ENCODE assay signal across 19 cellular contexts in genomic region chr5:163951069-163951468, GRCh38.
DNase-seq lines count a peak whose midpoint lies in the region; ATAC-seq, FAIRE-seq and TF ChIP-seq lines count a peak whose summit lies in the region.
"Had no signal": no experiment of that assay in that cellular context is flagged by ENCODE, and none has a peak within 500 bp of the region (broad histone marks: within the 10 kb centered on the region; RNA-seq: fewer than 3 reads in every experiment).

No MANE protein-coding gene starts in this region.

- no peak overlapping the region for H3K9ac ChIP-seq in kidney (ENCODE audit: low read length in 2 of 2)
- H3K9ac ChIP-seq: GM23248 had no signal

- no peaks in the 10 kb centered on the region for H3K27me3 ChIP-seq in heart left ventricle
- no peaks in the 10 kb centered on the region for H3K27me3 ChIP-seq in CD4-positive, alpha-beta memory T cell (ENCODE audit: insufficient read depth, low read length)

- H3K9me3 Mint-ChIP-seq in CD4-positive, alpha-beta memory T cell, result peaks cover 0 to 10% (median 5%) of the 10 kb centered on the region in 8 donors
- H3K9me3 Mint-ChIP-seq in activated CD4-positive, alpha-beta memory T cell treated with anti-CD3 and anti-CD28 coated beads, Interleukin-2, amount 10 ng/mL, durations not matched to agents 7 days and 5 days, result peaks cover 5% of the 10 kb centered on the region
- H3K9me3 Mint-ChIP-seq: CD4-positive, alpha-beta T cell had no signal

- H3K4me3 Mint-ChIP-seq in CD4-positive, alpha-beta memory T cell, result no peak overlapping the region
- no peak overlapping the region for H3K4me3 Mint-ChIP-seq in activated CD4-positive, alpha-beta memory T cell treated with anti-CD3 and anti-CD28 coated beads, Interleukin-2, amount 10 ng/mL, durations not matched to agents 7 days and 5 days
- H3K4me3 Mint-ChIP-seq: CD4-positive, alpha-beta T cell had no signal

- no peaks in the 10 kb centered on the region for H3K4me1 Mint-ChIP-seq in CD4-positive, alpha-beta memory T cell
- H3K4me1 Mint-ChIP-seq in activated CD4-positive, alpha-beta memory T cell treated with anti-CD3 and anti-CD28 coated beads, Interleukin-2, amount 10 ng/mL, durations not matched to agents 7 days and 5 days, result no peaks in the 10 kb centered on the region

- no peaks in the 10 kb centered on the region for H3K36me3 ChIP-seq in heart left ventricle
- H3K36me3 ChIP-seq in kidney (ENCODE audit: control insufficient read depth in 1 of 2, insufficient read depth in 2 of 2, low read length in 2 of 2), result no peaks in the 10 kb centered on the region
- no peaks in the 10 kb centered on the region for H3K36me3 ChIP-seq in CD4-positive, alpha-beta memory T cell (ENCODE audit: insufficient read depth, low read length)
- H3K36me3 ChIP-seq: HAP-1 had no signal

- no peaks in the 10 kb centered on the region for H3K36me3 Mint-ChIP-seq in CD4-positive, alpha-beta memory T cell
- H3K36me3 Mint-ChIP-seq in activated CD4-positive, alpha-beta memory T cell treated with anti-CD3 and anti-CD28 coated beads, Interleukin-2, amount 10 ng/mL, durations not matched to agents 7 days and 5 days (ENCODE audit: low read depth), result no peaks in the 10 kb centered on the region

- no peak for FAIRE-seq in kidney (lab: Jason Lieb, UNC)
- FAIRE-seq: A549, GM12892, GM18507 had no signal

- 27 to 46% (median 33%) methylated on average over 4 of the region's 4 CpGs for WGBS in heart left ventricle, 4 donors

- H3K27ac Mint-ChIP-seq in CD4-positive, alpha-beta memory T cell, result no peak overlapping the region
- H3K27ac Mint-ChIP-seq in activated CD4-positive, alpha-beta memory T cell treated with anti-CD3 and anti-CD28 coated beads, Interleukin-2, amount 10 ng/mL, durations not matched to agents 7 days and 5 days, result no peak overlapping the region
- H3K27ac Mint-ChIP-seq: CD4-positive, alpha-beta T cell had no signal

- no peaks in the 10 kb centered on the region for H3K27me3 Mint-ChIP-seq in CD4-positive, alpha-beta memory T cell
- H3K27me3 Mint-ChIP-seq in activated CD4-positive, alpha-beta memory T cell treated with anti-CD3 and anti-CD28 coated beads, Interleukin-2, amount 10 ng/mL, durations not matched to agents 7 days and 5 days, result no peaks in the 10 kb centered on the region
- H3K27me3 Mint-ChIP-seq: CD4-positive, alpha-beta T cell had no signal

- peak in 3 of 4 donors; percentile 27 to 73 (median 30) for ATAC-seq in heart left ventricle
- ATAC-seq: A549 had no signal

- no peak for TF ChIP-seq POLR2A in heart left ventricle (IDR thresholded peaks at IDR 0.05)

- POLR2A ChIA-PET in CD4-positive, alpha-beta memory T cell (lab: Charles Lee; ENCODE audit: partially characterized antibody), result no interaction called here
- POLR2A ChIA-PET in activated CD4-positive, alpha-beta memory T cell treated with anti-CD3 and anti-CD28 coated beads, Interleukin-2, amount 10 ng/mL, durations not matched to agents 7 days and 5 days (lab: Charles Lee), result no interaction called here

- H3K9me3 ChIP-seq in heart left ventricle (no peaks in the 10 kb centered on the region), kidney (ENCODE audit: control insufficient read depth in 1 of 2, low read length in 2 of 2) (no peaks in the 10 kb centered on the region)
- H3K9me3 ChIP-seq in CD4-positive, alpha-beta memory T cell (ENCODE audit: control insufficient read depth in 1 of 2, low read length in 2 of 2), result no peaks in the 10 kb centered on the region
- H3K9me3 ChIP-seq: A549, HAP-1 had no signal

- no peak overlapping the region for H3K4me3 ChIP-seq in heart left ventricle
- H3K4me3 ChIP-seq in cardiac fibroblast (replicated peaks in 1 of 2; ENCODE audit: low read depth in 2 of 2, low read length in 2 of 2), result no peak overlapping the region
- no peak overlapping the region for H3K4me3 ChIP-seq in kidney (ENCODE audit: low read length in 2 of 2)
- no peak overlapping the region for H3K4me3 ChIP-seq in CD4-positive, alpha-beta memory T cell (ENCODE audit: low read length in 2 of 2)
- H3K4me3 ChIP-seq: A549, GM23248, HAP-1 had no signal

- peak in 2 of 5 donors; percentile 33 to 38 for DNase-seq in heart left ventricle
- DNase-seq in cardiac septum (ENCODE audit: low spot score), result no peak
- DNase-seq in cardiac fibroblast (ENCODE audit: low read depth in 2 of 2), result peak; percentile 2 to 44
- DNase-seq in kidney, result peak; percentile 38
- peak; percentile 22 to 46 for DNase-seq in lung microvascular endothelial cell (ENCODE audit: low read depth in 2 of 2)
- no peak for DNase-seq in CD4-positive, alpha-beta memory T cell
- DNase-seq in activated CD4-positive, alpha-beta memory T cell treated with anti-CD3 and anti-CD28 coated beads, Interleukin-2, amount 10 ng/mL, durations not matched to agents 7 days and 5 days, result no peak
- DNase-seq: AML-193; CD4-positive, alpha-beta T cell; DMS153; DMS79; GDM1; GM23248 had no signal

- H3K4me1 ChIP-seq in heart left ventricle, result peaks cover 0 to 5% (median 0%) of the 10 kb centered on the region in 12 donors
- no peaks in the 10 kb centered on the region for H3K4me1 ChIP-seq in kidney (ENCODE audit: control insufficient read depth in 1 of 2, insufficient read depth in 1 of 2, low read depth in 1 of 2, low read length in 2 of 2)
- H3K4me1 ChIP-seq in CD4-positive, alpha-beta memory T cell (ENCODE audit: insufficient read depth, low read length), result no peaks in the 10 kb centered on the region
- H3K4me1 ChIP-seq: A549, HAP-1 had no signal

- CTCF ChIA-PET in CD4-positive, alpha-beta memory T cell (lab: Charles Lee; ENCODE audit: partially characterized antibody), result no interaction called here
- CTCF ChIA-PET in activated CD4-positive, alpha-beta memory T cell treated with anti-CD3 and anti-CD28 coated beads, Interleukin-2, amount 10 ng/mL, durations not matched to agents 7 days and 5 days (lab: Charles Lee), result no interaction called here

- intact Hi-C loops in heart left ventricle (cut with DNase I) (no loop called here), cardiac septum (cut with DNase I) (no loop called here), kidney (cut with DNase I) (no loop called here)
- intact Hi-C loops in CD4-positive, alpha-beta memory T cell (cut with micrococcal nuclease), result loop anchor here (5.0 kb wide), 1 partner anchor 1044 kb away; no protein-coding TSS in a partner anchor

- TF ChIP-seq CTCF in heart left ventricle (IDR thresholded peaks at IDR 0.05), result no peak
- TF ChIP-seq CTCF in cardiac fibroblast (IDR thresholded peaks at IDR 0.05; ENCODE audit: low read depth, low read length), result no peak
- TF ChIP-seq CTCF in kidney (IDR thresholded peaks at IDR 0.05; ENCODE audit: borderline replicate concordance, extremely low read depth, insufficient read depth), result no peak

- H3K27ac ChIP-seq in heart left ventricle, result no peak overlapping the region
- no peak overlapping the region for H3K27ac ChIP-seq in kidney (ENCODE audit: low read depth in 2 of 2, low read length in 2 of 2)
- H3K27ac ChIP-seq in CD4-positive, alpha-beta memory T cell (ENCODE audit: low read depth, low read length), result no peak overlapping the region
- H3K27ac ChIP-seq: 22Rv1, A549, C4-2B, GM23248 had no signal

Comparison
In these comparisons a context has a peak if more than half of its experiments do, and no peak if none do; other contexts are left out.
1. DNase-seq: peak in cardiac fibroblast (2 of 2), kidney (single experiment) and lung microvascular endothelial cell (2 of 2); none in cardiac septum (single experiment), CD4-positive, alpha-beta memory T cell (0 of 5) and activated CD4-positive, alpha-beta memory T cell treated with anti-CD3 and anti-CD28 coated beads, Interleukin-2, amount 10 ng/mL, durations not matched to agents 7 days and 5 days (single experiment).